22 cellular contexts compared by ENCODE assay signal in the genomic region with DNA sequence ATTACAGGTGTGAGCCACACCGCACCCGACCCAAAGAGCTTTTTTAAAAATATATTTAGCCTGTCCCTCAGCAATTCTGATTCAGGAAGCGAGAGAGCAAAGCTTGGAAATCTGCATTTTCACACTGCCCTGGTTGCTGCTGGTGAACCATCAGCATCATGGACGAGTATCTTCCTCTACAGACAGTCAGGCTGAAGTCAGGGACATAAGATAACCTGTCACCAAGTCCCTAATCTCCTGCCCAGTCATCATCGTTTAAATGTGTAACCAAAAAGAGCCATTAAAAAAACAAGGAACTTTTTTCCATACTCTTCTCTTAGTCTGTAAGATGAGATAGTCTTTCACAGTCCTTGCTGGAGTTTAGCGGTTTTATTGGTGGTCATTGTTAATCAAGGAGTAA.
"Had no signal": no experiment of that assay in that cellular context is flagged by ENCODE, and none has a peak within 500 bp of the region (broad histone marks: within the 10 kb centered on the region; RNA-seq: fewer than 3 reads in every experiment).

No MANE protein-coding gene starts in this region.

- H3K27me3 ChIP-seq: Peyer's patch, SJCRH30 had no signal

- H3K27ac ChIP-seq: KMS-11, PC-9, Peyer's patch, SJCRH30 had no signal

- ATAC-seq: Right ventricle myocardium inferior, SK-N-SH treated with all-trans-retinoic acid at 6 μM for 48 hours had no signal

- H3K9me3 ChIP-seq: Peyer's patch, SJCRH30 had no signal

- H2AFZ ChIP-seq: PC-9 had no signal

- DNase-seq: IMR-90, Kasumi-1, MM.1S, NCI-H1092 treated with DMSO at 0.1 percent for 48 hours, NCI-H1436, NCI-H187, NCI-H2029, NCI-H2081 treated with DMSO at 0.1 percent for 48 hours, NCI-H2171, NCI-H226, NCI-H446, NCI-H510A, NCI-H524 treated with DMSO at 0.1 percent for 48 hours, NCI-H69, NCI-H774, PC-9, Peyer's patch, SHP77 treated with DMSO at 0.1 percent for 48 hours, SJCRH30 had no signal

- H3K4me1 ChIP-seq: SJCRH30 had no signal

- H3K4me3 ChIP-seq: PC-9, Peyer's patch, SJCRH30 had no signal

- H3K9ac ChIP-seq: KMS-11 had no signal

- H3K4me2 ChIP-seq: KMS-11, PC-9 had no signal
